ENCODE assay signal across 30 cellular contexts in genomic region chr17:31684901-31685300, GRCh38.
"Had no signal": no experiment of that assay in that cellular context is flagged by ENCODE, and none has a peak within 500 bp of the region (broad histone marks: within the 10 kb centered on the region; RNA-seq: fewer than 3 reads in every experiment).

No MANE protein-coding gene starts in this region.

- H3K9me3 Mint-ChIP-seq: activated CD4-positive, alpha-beta memory T cell treated with anti-CD3 and anti-CD28 coated beads, Interleukin-2, amount 10 ng/mL, durations not matched to agents 7 days and 5 days; activated CD4-positive, alpha-beta T cell treated with anti-CD3 and anti-CD28 coated beads, Interleukin-2, amount 10 ng/mL, durations not matched to agents 7 days and 5 days; activated T-cell treated with anti-CD3 and anti-CD28 coated beads, Interleukin-2, amount 50 U/mL, for 24 hours; activated T-cell treated with anti-CD3 and anti-CD28 coated beads, Interleukin-2, amount 50 U/mL, for 72 hours; effector memory CD8-positive, alpha-beta T cell; WTC11 had no signal

- H3K4me3 ChIP-seq: body of pancreas, esophagus squamous epithelium, gastroesophageal sphincter, heart right ventricle had no signal

- DNase-seq: activated CD4-positive, alpha-beta memory T cell treated with anti-CD3 and anti-CD28 coated beads, Interleukin-2, amount 10 ng/mL, durations not matched to agents 7 days and 5 days; activated CD4-positive, alpha-beta T cell treated with anti-CD3 and anti-CD28 coated beads for 1 hour; activated CD4-positive, alpha-beta T cell treated with anti-CD3 and anti-CD28 coated beads for 4 hours; activated CD4-positive, alpha-beta T cell treated with anti-CD3 and anti-CD28 coated beads, Interleukin-2, amount 10 ng/mL, durations not matched to agents 7 days and 5 days; activated CD4-positive, alpha-beta T cell treated with anti-CD3 and anti-CD28 coated beads, Interleukin-2, amount 50 U/mL, for 4 hours; activated gamma-delta T cell treated with Interleukin-2 at 50 U/mL for 16 hours; activated naive CD4-positive, alpha-beta T cell treated with anti-CD3 and anti-CD28 coated beads, Interleukin-2, amount 50 U/mL, for 16 hours; activated naive CD4-positive, alpha-beta T cell treated with Interleukin-2 at 50 U/mL for 16 hours; activated T-cell treated with anti-CD3 and anti-CD28 coated beads for 4 hours; activated T-cell treated with anti-CD3 and anti-CD28 coated beads, Interleukin-2, amount 50 U/mL, for 24 hours; activated T-cell treated with anti-CD3 and anti-CD28 coated beads, Interleukin-2, amount 50 U/mL, for 72 hours; amniotic stem cell; anterior cingulate cortex; body of pancreas; caudate nucleus; cortex of kidney; dermis blood vessel endothelial cell; effector CD4-positive, alpha-beta T cell; effector memory CD8-positive, alpha-beta T cell; esophagus squamous epithelium; foreskin melanocyte; heart right ventricle; T-helper 2 cell had no signal

- H3K27ac Mint-ChIP-seq: activated CD4-positive, alpha-beta memory T cell treated with anti-CD3 and anti-CD28 coated beads, Interleukin-2, amount 10 ng/mL, durations not matched to agents 7 days and 5 days; activated CD4-positive, alpha-beta T cell treated with anti-CD3 and anti-CD28 coated beads, Interleukin-2, amount 10 ng/mL, durations not matched to agents 7 days and 5 days; activated naive CD8-positive, alpha-beta T cell; activated T-cell treated with anti-CD3 and anti-CD28 coated beads, Interleukin-2, amount 50 U/mL, for 24 hours; activated T-cell treated with anti-CD3 and anti-CD28 coated beads, Interleukin-2, amount 50 U/mL, for 72 hours; effector memory CD8-positive, alpha-beta T cell; WTC11 had no signal

- H3K27ac ChIP-seq: body of pancreas, epithelial cell of prostate, esophagus squamous epithelium, gastroesophageal sphincter, heart right ventricle had no signal

- H3K36me3 ChIP-seq: esophagus squamous epithelium, gastroesophageal sphincter, heart right ventricle had no signal

- H3K27me3 ChIP-seq: body of pancreas, gastroesophageal sphincter had no signal

- ATAC-seq: activated T-cell treated with anti-CD3 and anti-CD28 coated beads, Interleukin-2, amount 50 U/mL, for 72 hours; body of pancreas; effector memory CD8-positive, alpha-beta T cell; gastroesophageal sphincter; heart right ventricle; WTC11 had no signal

- H3K4me3 Mint-ChIP-seq: activated CD4-positive, alpha-beta memory T cell treated with anti-CD3 and anti-CD28 coated beads, Interleukin-2, amount 10 ng/mL, durations not matched to agents 7 days and 5 days; activated CD4-positive, alpha-beta T cell treated with anti-CD3 and anti-CD28 coated beads, Interleukin-2, amount 10 ng/mL, durations not matched to agents 7 days and 5 days; activated naive CD8-positive, alpha-beta T cell; activated T-cell treated with anti-CD3 and anti-CD28 coated beads, Interleukin-2, amount 50 U/mL, for 24 hours; activated T-cell treated with anti-CD3 and anti-CD28 coated beads, Interleukin-2, amount 50 U/mL, for 72 hours; effector memory CD8-positive, alpha-beta T cell; WTC11 had no signal

- H3K9me3 ChIP-seq: body of pancreas, esophagus squamous epithelium, gastroesophageal sphincter, heart right ventricle had no signal

- FAIRE-seq: colon, endometrium, endothelial cell of umbilical vein had no signal

- H3K36me3 Mint-ChIP-seq: activated naive CD8-positive, alpha-beta T cell; WTC11 had no signal

- H3K4me1 ChIP-seq: body of pancreas, esophagus squamous epithelium, gastroesophageal sphincter, heart right ventricle had no signal
